ENCODE assay signal across 11 cellular contexts in the genomic region with DNA sequence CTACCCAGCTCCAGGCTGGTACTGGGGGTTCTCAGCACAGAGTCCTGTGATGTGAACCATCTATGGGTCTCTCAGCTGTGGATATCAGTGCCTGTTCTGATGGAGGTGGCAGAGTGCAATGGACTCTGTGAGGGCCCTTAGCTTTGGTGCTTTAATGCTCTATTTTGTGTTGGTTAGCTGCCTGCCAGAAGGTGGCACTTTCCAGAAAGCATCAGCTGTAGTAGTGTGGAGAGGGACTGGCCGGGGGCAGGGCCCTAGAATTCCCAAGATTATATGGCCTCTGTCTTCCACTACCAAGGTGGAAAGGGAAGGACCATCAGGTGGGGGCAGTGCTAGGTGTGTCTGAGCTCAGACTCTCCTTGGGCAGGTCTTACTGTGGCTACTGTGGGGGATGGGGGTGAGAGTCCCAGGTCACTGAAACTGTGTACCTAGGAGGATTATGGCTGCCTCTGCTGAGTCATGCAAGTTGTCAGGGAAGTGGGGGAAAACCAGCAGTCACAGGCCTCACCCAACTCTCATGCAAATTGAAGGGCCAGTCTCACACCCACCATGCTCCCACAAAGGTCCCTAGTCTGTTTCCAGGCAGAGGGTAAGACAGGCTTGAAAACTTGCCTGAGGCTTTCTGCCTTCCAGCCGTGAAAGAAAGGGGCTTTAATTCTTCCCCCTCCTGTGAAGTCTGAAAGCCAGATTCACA.
DNase-seq lines count a peak whose midpoint lies in the region; ATAC-seq lines count a peak whose summit lies in the region.
"Had no signal": no experiment of that assay in that cellular context is flagged by ENCODE, and none has a peak within 500 bp of the region (broad histone marks: within the 10 kb centered on the region; RNA-seq: fewer than 3 reads in every experiment).

No MANE protein-coding gene starts in this region.

- DNase-seq in T1000 (lab: John Stamatoyannopoulos, UW) (peak; percentile 92), renal cortical epithelial cell (ENCODE audit: low read depth) (peak; percentile 54), retina (no peak), NCI-H2029 (lab: John Stamatoyannopoulos, UW) (no peak)
- no peak for DNase-seq in activated CD8-positive, alpha-beta memory T cell treated with anti-CD3 and anti-CD28 coated beads, Interleukin-2, amount 50 U/mL, for 48 hours
- DNase-seq: activated CD8-positive, alpha-beta memory T cell treated with anti-CD3 and anti-CD28 coated beads, Interleukin-2, amount 50 U/mL, for 4 hours; body of pancreas; NCI-H510A treated with DMSO at 0.1 percent for 48 hours had no signal

- peak; percentile 84 for ATAC-seq in GM19395 (IDR thresholded peaks at IDR 0.05; ENCODE audit: unreplicated experiment)
- ATAC-seq in HG02938 (IDR thresholded peaks at IDR 0.05; ENCODE audit: unreplicated experiment), result peak; percentile 73
- ATAC-seq: body of pancreas, right lobe of liver had no signal

Comparison
In these comparisons a context has a peak if more than half of its experiments do, and no peak if none do; other contexts are left out.
1. DNase-seq: peak in T1000 (single experiment) and renal cortical epithelial cell (single experiment); none in activated CD8-positive, alpha-beta memory T cell treated with anti-CD3 and anti-CD28 coated beads, Interleukin-2, amount 50 U/mL, for 48 hours (single experiment), retina (single experiment) and NCI-H2029 (single experiment).